1 cellular context compared by ENCODE assay signal in the genomic region with DNA sequence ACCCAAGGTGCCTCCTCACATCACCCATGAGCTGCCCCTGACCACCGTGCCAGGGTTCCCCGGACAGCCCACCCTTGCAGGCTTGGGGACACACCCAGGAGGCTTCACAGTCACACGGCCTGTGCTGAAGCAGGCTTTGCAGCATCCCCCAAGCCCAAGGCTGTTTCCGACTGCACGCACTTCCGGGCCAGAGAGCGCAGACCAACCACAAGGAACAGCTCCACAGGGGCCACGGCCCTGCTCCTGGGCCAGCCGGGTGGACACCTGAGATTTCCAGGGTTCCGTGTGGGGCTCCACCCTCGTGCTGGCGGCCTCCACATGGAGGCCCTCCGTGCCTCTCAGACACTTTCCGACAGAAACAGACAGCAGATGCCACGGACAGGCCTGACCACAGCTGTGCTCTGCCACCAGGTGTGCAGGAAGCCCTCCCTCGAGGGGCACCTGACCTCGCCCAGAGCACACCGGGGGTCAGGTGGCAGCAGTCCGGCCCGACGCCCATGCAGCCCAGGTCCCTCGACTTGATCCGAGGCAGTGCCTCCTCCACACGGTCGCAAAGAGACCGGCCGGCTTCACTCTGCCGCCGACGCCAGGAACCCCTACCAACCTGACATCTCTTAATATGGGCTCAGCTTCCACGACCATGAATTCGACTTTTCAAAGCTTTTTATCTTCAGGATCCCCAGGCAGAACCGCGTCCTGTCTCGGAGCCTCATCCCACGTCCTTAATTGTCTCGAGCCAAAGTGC.
TF ChIP-seq lines count a peak whose summit lies in the region.

No MANE protein-coding gene starts in this region.

TF ChIP-seq in HepG2, 621 proteins besides CTCF, POLR2A, EP300 and RAD21:
- TF ChIP-seq, protein P1, sequence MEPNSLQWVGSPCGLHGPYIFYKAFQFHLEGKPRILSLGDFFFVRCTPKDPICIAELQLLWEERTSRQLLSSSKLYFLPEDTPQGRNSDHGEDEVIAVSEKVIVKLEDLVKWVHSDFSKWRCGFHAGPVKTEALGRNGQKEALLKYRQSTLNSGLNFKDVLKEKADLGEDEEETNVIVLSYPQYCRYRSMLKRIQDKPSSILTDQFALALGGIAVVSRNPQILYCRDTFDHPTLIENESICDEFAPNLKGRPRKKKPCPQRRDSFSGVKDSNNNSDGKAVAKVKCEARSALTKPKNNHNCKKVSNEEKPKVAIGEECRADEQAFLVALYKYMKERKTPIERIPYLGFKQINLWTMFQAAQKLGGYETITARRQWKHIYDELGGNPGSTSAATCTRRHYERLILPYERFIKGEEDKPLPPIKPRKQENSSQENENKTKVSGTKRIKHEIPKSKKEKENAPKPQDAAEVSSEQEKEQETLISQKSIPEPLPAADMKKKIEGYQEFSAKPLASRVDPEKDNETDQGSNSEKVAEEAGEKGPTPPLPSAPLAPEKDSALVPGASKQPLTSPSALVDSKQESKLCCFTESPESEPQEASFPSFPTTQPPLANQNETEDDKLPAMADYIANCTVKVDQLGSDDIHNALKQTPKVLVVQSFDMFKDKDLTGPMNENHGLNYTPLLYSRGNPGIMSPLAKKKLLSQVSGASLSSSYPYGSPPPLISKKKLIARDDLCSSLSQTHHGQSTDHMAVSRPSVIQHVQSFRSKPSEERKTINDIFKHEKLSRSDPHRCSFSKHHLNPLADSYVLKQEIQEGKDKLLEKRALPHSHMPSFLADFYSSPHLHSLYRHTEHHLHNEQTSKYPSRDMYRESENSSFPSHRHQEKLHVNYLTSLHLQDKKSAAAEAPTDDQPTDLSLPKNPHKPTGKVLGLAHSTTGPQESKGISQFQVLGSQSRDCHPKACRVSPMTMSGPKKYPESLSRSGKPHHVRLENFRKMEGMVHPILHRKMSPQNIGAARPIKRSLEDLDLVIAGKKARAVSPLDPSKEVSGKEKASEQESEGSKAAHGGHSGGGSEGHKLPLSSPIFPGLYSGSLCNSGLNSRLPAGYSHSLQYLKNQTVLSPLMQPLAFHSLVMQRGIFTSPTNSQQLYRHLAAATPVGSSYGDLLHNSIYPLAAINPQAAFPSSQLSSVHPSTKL (CRISPR knock-in tag; IDR thresholded peaks at IDR 0.05): no peak
- TF ChIP-seq, protein P2, sequence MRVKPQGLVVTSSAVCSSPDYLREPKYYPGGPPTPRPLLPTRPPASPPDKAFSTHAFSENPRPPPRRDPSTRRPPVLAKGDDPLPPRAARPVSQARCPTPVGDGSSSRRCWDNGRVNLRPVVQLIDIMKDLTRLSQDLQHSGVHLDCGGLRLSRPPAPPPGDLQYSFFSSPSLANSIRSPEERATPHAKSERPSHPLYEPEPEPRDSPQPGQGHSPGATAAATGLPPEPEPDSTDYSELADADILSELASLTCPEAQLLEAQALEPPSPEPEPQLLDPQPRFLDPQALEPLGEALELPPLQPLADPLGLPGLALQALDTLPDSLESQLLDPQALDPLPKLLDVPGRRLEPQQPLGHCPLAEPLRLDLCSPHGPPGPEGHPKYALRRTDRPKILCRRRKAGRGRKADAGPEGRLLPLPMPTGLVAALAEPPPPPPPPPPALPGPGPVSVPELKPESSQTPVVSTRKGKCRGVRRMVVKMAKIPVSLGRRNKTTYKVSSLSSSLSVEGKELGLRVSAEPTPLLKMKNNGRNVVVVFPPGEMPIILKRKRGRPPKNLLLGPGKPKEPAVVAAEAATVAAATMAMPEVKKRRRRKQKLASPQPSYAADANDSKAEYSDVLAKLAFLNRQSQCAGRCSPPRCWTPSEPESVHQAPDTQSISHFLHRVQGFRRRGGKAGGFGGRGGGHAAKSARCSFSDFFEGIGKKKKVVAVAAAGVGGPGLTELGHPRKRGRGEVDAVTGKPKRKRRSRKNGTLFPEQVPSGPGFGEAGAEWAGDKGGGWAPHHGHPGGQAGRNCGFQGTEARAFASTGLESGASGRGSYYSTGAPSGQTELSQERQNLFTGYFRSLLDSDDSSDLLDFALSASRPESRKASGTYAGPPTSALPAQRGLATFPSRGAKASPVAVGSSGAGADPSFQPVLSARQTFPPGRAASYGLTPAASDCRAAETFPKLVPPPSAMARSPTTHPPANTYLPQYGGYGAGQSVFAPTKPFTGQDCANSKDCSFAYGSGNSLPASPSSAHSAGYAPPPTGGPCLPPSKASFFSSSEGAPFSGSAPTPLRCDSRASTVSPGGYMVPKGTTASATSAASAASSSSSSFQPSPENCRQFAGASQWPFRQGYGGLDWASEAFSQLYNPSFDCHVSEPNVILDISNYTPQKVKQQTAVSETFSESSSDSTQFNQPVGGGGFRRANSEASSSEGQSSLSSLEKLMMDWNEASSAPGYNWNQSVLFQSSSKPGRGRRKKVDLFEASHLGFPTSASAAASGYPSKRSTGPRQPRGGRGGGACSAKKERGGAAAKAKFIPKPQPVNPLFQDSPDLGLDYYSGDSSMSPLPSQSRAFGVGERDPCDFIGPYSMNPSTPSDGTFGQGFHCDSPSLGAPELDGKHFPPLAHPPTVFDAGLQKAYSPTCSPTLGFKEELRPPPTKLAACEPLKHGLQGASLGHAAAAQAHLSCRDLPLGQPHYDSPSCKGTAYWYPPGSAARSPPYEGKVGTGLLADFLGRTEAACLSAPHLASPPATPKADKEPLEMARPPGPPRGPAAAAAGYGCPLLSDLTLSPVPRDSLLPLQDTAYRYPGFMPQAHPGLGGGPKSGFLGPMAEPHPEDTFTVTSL (CRISPR knock-in tag; IDR thresholded peaks at IDR 0.05; ENCODE audit: borderline replicate concordance): no peak
- TF ChIP-seq TBX2 (CRISPR knock-in tag; IDR thresholded peaks at IDR 0.05; ENCODE audit: borderline replicate concordance): no peak
- TF ChIP-seq ZNF775 (CRISPR knock-in tag; IDR thresholded peaks at IDR 0.05; ENCODE audit: borderline replicate concordance): no peak
- no peak for TF ChIP-seq ZNF17 (CRISPR knock-in tag; IDR thresholded peaks at IDR 0.05)
- TF ChIP-seq FOXJ3 (CRISPR knock-in tag; IDR thresholded peaks at IDR 0.05; ENCODE audit: borderline replicate concordance): no peak
- TF ChIP-seq CBFB (CRISPR knock-in tag; IDR thresholded peaks at IDR 0.05): no peak
- TF ChIP-seq HIVEP1 (CRISPR knock-in tag; IDR thresholded peaks at IDR 0.05): no peak
- TF ChIP-seq HOXA5 (CRISPR knock-in tag; IDR thresholded peaks at IDR 0.05): no peak
- TF ChIP-seq JDP2 (CRISPR knock-in tag; IDR thresholded peaks at IDR 0.05; ENCODE audit: borderline replicate concordance): no peak
- TF ChIP-seq, protein P3, sequence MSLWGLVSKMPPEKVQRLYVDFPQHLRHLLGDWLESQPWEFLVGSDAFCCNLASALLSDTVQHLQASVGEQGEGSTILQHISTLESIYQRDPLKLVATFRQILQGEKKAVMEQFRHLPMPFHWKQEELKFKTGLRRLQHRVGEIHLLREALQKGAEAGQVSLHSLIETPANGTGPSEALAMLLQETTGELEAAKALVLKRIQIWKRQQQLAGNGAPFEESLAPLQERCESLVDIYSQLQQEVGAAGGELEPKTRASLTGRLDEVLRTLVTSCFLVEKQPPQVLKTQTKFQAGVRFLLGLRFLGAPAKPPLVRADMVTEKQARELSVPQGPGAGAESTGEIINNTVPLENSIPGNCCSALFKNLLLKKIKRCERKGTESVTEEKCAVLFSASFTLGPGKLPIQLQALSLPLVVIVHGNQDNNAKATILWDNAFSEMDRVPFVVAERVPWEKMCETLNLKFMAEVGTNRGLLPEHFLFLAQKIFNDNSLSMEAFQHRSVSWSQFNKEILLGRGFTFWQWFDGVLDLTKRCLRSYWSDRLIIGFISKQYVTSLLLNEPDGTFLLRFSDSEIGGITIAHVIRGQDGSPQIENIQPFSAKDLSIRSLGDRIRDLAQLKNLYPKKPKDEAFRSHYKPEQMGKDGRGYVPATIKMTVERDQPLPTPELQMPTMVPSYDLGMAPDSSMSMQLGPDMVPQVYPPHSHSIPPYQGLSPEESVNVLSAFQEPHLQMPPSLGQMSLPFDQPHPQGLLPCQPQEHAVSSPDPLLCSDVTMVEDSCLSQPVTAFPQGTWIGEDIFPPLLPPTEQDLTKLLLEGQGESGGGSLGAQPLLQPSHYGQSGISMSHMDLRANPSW (CRISPR knock-in tag; IDR thresholded peaks at IDR 0.05; ENCODE audit: borderline replicate concordance): no peak
- no peak for TF ChIP-seq SMARCC2 (IDR thresholded peaks at IDR 0.05)
- TF ChIP-seq ZSCAN25 (CRISPR knock-in tag; IDR thresholded peaks at IDR 0.05): no peak
- TF ChIP-seq, protein P4, sequence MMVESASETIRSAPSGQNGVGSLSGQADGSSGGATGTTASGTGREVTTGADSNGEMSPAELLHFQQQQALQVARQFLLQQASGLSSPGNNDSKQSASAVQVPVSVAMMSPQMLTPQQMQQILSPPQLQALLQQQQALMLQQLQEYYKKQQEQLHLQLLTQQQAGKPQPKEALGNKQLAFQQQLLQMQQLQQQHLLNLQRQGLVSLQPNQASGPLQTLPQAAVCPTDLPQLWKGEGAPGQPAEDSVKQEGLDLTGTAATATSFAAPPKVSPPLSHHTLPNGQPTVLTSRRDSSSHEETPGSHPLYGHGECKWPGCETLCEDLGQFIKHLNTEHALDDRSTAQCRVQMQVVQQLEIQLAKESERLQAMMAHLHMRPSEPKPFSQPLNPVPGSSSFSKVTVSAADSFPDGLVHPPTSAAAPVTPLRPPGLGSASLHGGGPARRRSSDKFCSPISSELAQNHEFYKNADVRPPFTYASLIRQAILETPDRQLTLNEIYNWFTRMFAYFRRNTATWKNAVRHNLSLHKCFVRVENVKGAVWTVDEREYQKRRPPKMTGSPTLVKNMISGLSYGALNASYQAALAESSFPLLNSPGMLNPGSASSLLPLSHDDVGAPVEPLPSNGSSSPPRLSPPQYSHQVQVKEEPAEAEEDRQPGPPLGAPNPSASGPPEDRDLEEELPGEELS (CRISPR knock-in tag; IDR thresholded peaks at IDR 0.05): no peak
- no peak for TF ChIP-seq ZNF33B (CRISPR knock-in tag; IDR thresholded peaks at IDR 0.05)
- TF ChIP-seq WIZ (CRISPR knock-in tag; IDR thresholded peaks at IDR 0.05): no peak
